ENCODE assay signal across 8 cellular contexts in genomic region chr12:56221757-56222530, GRCh38. TPM values are rescaled to one million over a fixed set of nuclear protein-coding genes. Genes with fewer than 3 reads are reported as not detected.
DNase-seq lines count a peak whose midpoint lies in the region; ATAC-seq and TF ChIP-seq lines count a peak whose summit lies in the region.

Gene RNF41, minus strand, starts transcription at chr12:56221922. Its CDS starts 7,875 bp downstream, at chr12:56214047.

- H2BK120ac ChIP-seq in trophoblast cell (ENCODE audit: insufficient read depth, low read length, poor library complexity): peak within 1 kb of the TSS; percentile 48

- peak within 1 kb of the TSS; percentile 98 for H4K8ac ChIP-seq in trophoblast cell (ENCODE audit: low read depth, low read length)

- H3K27me3 ChIP-seq in adipocyte (replicated peaks; ENCODE audit: control insufficient read depth, insufficient read depth, low read length): no peaks in the 10 kb centered on the region
- H3K27me3 ChIP-seq in cardiac muscle cell: no peaks in the 10 kb centered on the region
- H3K27me3 ChIP-seq in trophoblast cell (ENCODE audit: insufficient read depth, low read length): no peaks in the 10 kb centered on the region
- H3K27me3 ChIP-seq in transverse colon: no peaks in the 10 kb centered on the region

- H3K79me2 ChIP-seq in trophoblast cell (ENCODE audit: control insufficient read depth, insufficient read depth, low read length, poor library complexity): peaks cover 7% of the 10 kb centered on the region

- peak within 1 kb of the TSS; percentile 65 for H3K4ac ChIP-seq in trophoblast cell (ENCODE audit: low read depth, low read length)

- peak within 1 kb of the TSS; percentile 81 for H3K14ac ChIP-seq in trophoblast cell (ENCODE audit: low read length)

- peak within 1 kb of the TSS; percentile 98 for H3K9ac ChIP-seq in adipocyte (ENCODE audit: low read length)
- H3K9ac ChIP-seq in trophoblast cell (ENCODE audit: low read length): peak within 1 kb of the TSS; percentile 83

- H3K4me1 ChIP-seq in adipocyte (ENCODE audit: control insufficient read depth, insufficient read depth, low read length) (peaks cover 24% of the 10 kb centered on the region), cardiac muscle cell (ENCODE audit: low read depth) (peaks cover 12% of the 10 kb centered on the region), trophoblast cell (ENCODE audit: control insufficient read depth in 1 of 2, insufficient read depth in 2 of 2, low read length in 2 of 2) (peaks cover 2 to 19% of the 10 kb centered on the region in 2 experiments), transverse colon (peaks cover 28 to 47% (median 39%) of the 10 kb centered on the region in 4 donors)

- intact Hi-C loops in transverse colon (cut with DNase I; ENCODE audit: low total_unique reads): loop anchor here (2.0 kb wide), 1 partner anchor 105 kb away; the partner anchor contains the start of gene RPL41

- H3K4me2 ChIP-seq in trophoblast cell (ENCODE audit: low read length): peak within 1 kb of the TSS; percentile 94

- peak within 1 kb of the TSS; percentile 82 for H2AFZ ChIP-seq in trophoblast cell (ENCODE audit: insufficient read depth, low read length, poor library complexity)

- TF ChIP-seq POLR2A in transverse colon (IDR thresholded peaks at IDR 0.05): peak; percentile 98

- peaks cover 15% of the 10 kb centered on the region for H3K79me1 ChIP-seq in trophoblast cell (ENCODE audit: low read length)

- H3K27ac ChIP-seq in cardiac muscle cell: peak within 1 kb of the TSS; percentile 98
- peak within 1 kb of the TSS; percentile 98 for H3K27ac ChIP-seq in trophoblast cell (ENCODE audit: low read depth, low read length)
- H3K27ac ChIP-seq in transverse colon: peak within 1 kb of the TSS; percentile 96 to 99 (median 98)

- DNase-seq in NCI-H1436 (lab: John Stamatoyannopoulos, UW): peak; percentile 93
- DNase-seq in T follicular helper cell (ENCODE audit: low read depth): peak; percentile 85
- DNase-seq in adipocyte (ENCODE audit: low read depth): peak; percentile 99
- DNase-seq in cardiac muscle cell (ENCODE audit: low read depth in 1 of 2, low spot score in 1 of 2): peak; percentile 97 to 99
- DNase-seq in trophoblast cell: peak; percentile 98 to 99
- DNase-seq in transverse colon: peak; percentile 98

- peak within 1 kb of the TSS; percentile 90 for H4K91ac ChIP-seq in trophoblast cell (ENCODE audit: low read depth, low read length)

- peak within 1 kb of the TSS; percentile 95 for H3K18ac ChIP-seq in trophoblast cell (ENCODE audit: low read length)

- H3K36me3 ChIP-seq in adipocyte (ENCODE audit: control insufficient read depth, insufficient read depth, low read length, severe bottlenecking) (no peaks in the 10 kb centered on the region), cardiac muscle cell (no peaks in the 10 kb centered on the region), trophoblast cell (ENCODE audit: control insufficient read depth in 1 of 2, insufficient read depth in 2 of 2, low read length in 2 of 2) (peaks cover 2 to 3% of the 10 kb centered on the region in 2 experiments), transverse colon (no peaks in the 10 kb centered on the region)

- H4K12ac ChIP-seq in trophoblast cell (ENCODE audit: low read depth, low read length): peak within 1 kb of the TSS; percentile 85

- TF ChIP-seq CTCF in GM12875 (IDR thresholded peaks at IDR 0.05; ENCODE audit: borderline replicate concordance, insufficient read depth, low read depth, low read length) (no peak), cardiac muscle cell (IDR thresholded peaks at IDR 0.05; ENCODE audit: low read depth, low read length) (peak; percentile 10), transverse colon (IDR thresholded peaks at IDR 0.05) (peak in 3 of 5 experiments; percentile 5 to 48 (median 33))

- peak; percentile 58 for TF ChIP-seq EP300 in transverse colon (IDR thresholded peaks at IDR 0.05; ENCODE audit: low read depth)

- no peak within 1 kb of the TSS for H3K23ac ChIP-seq in trophoblast cell (ENCODE audit: low read length)

- peak within 1 kb of the TSS; percentile 82 for H2BK5ac ChIP-seq in trophoblast cell (ENCODE audit: low read depth, low read length, poor library complexity)

- in situ Hi-C loops in transverse colon (cut with MboI; ENCODE audit: low pct_ligation_motif_present in 1 of 4, low pct_unique_long_range_greater_than_20kb in 1 of 4, low sequenced_read_pairs in 3 of 4): no loop called here

- H2AK5ac ChIP-seq in trophoblast cell (ENCODE audit: low read length): peak within 1 kb of the TSS; percentile 98

- peak; percentile 86 for ATAC-seq in HG02798 (IDR thresholded peaks at IDR 0.05; ENCODE audit: poor library complexity, unreplicated experiment)

- peak within 1 kb of the TSS; percentile 97 for H3K4me3 ChIP-seq in GM12875 (ENCODE audit: low read depth, low read length)
- peak within 1 kb of the TSS; percentile 95 for H3K4me3 ChIP-seq in adipocyte (ENCODE audit: low read length)
- peak within 1 kb of the TSS; percentile 69 for H3K4me3 ChIP-seq in cardiac muscle cell
- H3K4me3 ChIP-seq in trophoblast cell (ENCODE audit: low read depth, low read length): peak within 1 kb of the TSS; percentile 79
- peak within 1 kb of the TSS; percentile 65 to 95 (median 76) for H3K4me3 ChIP-seq in transverse colon

- H3K9me3 ChIP-seq in adipocyte (ENCODE audit: control insufficient read depth, low read length) (no peaks in the 10 kb centered on the region), cardiac muscle cell (ENCODE audit: low read depth) (no peaks in the 10 kb centered on the region), trophoblast cell (ENCODE audit: insufficient read depth, low read depth, low read length) (peaks cover 3% of the 10 kb centered on the region), transverse colon (no peaks in the 10 kb centered on the region)

- WGBS in trophoblast cell (ENCODE audit: extremely low coverage, insufficient coverage, insufficient read length): no CpG with 5 or more reads among the region's 42 CpGs
- WGBS in transverse colon (ENCODE audit: low coverage in 1 of 2), 2 donors: 3 to 40% methylated on average over 2 to 42 of the region's 42 CpGs

- H2BK12ac ChIP-seq in trophoblast cell (ENCODE audit: low read length): peak within 1 kb of the TSS; percentile 28

RNA-seq across cellular contexts. Expression of gene RNF41, which starts in this region (rescaled TPM):
- total RNA-seq in cardiac muscle cell (37.2 and 55.7 TPM in 2 replicates), transverse colon (10 to 100 TPM; 39.0 to 51.3 (median 42.7) TPM)
- 17.3 and 21.1 TPM in 2 replicates for polyA plus RNA-seq in cardiac muscle cell
- 31.8 and 33.9 TPM in 2 replicates for polyA plus RNA-seq in trophoblast cell (2013)

Comparison
In these comparisons a context has a peak if more than half of its experiments do, and no peak if none do; other contexts are left out.
1. Peak in every context shown above with its lines: DNase-seq, ATAC-seq, H3K4me3 ChIP-seq and H3K27ac ChIP-seq.